In the genomic region with DNA sequence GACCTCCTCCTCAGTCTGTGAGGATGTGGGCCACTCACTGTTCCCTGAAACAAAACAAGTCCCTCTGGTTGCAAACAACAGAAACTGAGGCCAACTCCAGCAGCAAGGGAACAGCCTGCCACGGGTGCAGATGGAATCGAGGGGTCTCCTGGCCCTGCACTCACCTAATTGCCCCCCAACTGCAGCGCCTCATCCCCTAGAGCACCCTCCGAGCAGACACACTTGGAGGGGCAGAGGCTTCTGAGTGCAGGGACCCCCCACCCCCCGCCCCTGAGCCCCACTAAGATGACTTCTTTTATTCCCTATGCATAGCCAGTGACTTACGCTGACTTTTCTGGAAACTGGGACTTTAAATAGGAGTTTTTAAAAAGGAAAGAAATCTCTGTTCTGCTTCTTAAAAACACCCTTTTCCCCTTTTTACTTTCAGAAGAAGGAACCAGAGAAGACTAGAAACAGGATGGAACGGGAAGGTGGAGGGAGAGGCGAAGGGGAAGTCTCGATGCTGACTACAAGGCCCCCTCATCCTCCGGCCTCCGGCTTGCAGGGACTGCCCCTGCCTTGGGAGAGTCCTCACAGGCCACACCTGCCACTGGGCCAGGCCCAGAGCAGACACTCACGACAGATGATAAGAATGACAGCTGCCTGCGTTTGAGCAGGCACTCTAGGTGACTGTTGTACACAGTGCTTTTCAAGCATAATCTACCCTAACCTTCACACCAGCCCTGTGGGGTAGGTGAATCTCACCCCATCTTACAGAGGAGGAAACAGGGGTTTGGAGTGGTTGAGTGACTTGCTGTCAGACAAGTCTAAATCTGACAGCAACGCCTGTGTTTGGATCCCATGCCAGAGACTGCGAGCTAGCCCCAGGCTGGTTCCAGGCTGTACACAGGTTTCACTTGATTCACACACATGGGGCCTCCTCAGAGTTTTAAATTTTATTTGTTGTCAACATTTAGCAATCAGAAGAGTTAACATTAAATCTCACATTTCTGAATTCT, we compare ENCODE assay signal across 11 cellular contexts. TPM values are rescaled to one million over a fixed set of nuclear protein-coding genes. Genes with fewer than 3 reads are reported as not detected.
DNase-seq lines count a peak whose midpoint lies in the region; ATAC-seq and TF ChIP-seq lines count a peak whose summit lies in the region.
"Had no signal": no experiment of that assay in that cellular context is flagged by ENCODE, and none has a peak within 500 bp of the region (broad histone marks: within the 10 kb centered on the region; RNA-seq: fewer than 3 reads in every experiment).

No MANE protein-coding gene starts in this region.

- no peaks in the 10 kb centered on the region for H3K27me3 ChIP-seq in brain microvascular endothelial cell (replicated peaks)

- no peaks in the 10 kb centered on the region for H3K27me3 Mint-ChIP-seq in chondrocyte (ENCODE audit: low read depth)
- H3K27me3 Mint-ChIP-seq: activated naive CD8-positive, alpha-beta T cell treated with anti-CD3 and anti-CD28 coated beads for 36 hours had no signal

- no peaks in the 10 kb centered on the region for H3K36me3 Mint-ChIP-seq in stimulated activated effector memory CD8-positive, alpha-beta T cell treated with anti-CD3 and anti-CD28 coated beads, Interleukin-12 subunit alpha, Interleukin-12 subunit beta, amount 100 ng/mL, for 72 hours
- peaks cover 3% of the 10 kb centered on the region for H3K36me3 Mint-ChIP-seq in chondrocyte (ENCODE audit: low read depth)
- H3K36me3 Mint-ChIP-seq: activated naive CD8-positive, alpha-beta T cell treated with anti-CD3 and anti-CD28 coated beads for 36 hours had no signal

- H3K9me3 Mint-ChIP-seq in stimulated activated effector memory CD8-positive, alpha-beta T cell treated with anti-CD3 and anti-CD28 coated beads, Interleukin-12 subunit alpha, Interleukin-12 subunit beta, amount 100 ng/mL, for 72 hours, result no peaks in the 10 kb centered on the region
- H3K9me3 Mint-ChIP-seq in chondrocyte (ENCODE audit: low read depth), result peaks cover 5% of the 10 kb centered on the region
- H3K9me3 Mint-ChIP-seq: activated naive CD8-positive, alpha-beta T cell treated with anti-CD3 and anti-CD28 coated beads for 36 hours had no signal

- DNase-seq in NCI-H524 (lab: John Stamatoyannopoulos, UW), result peak; percentile 28 to 77
- DNase-seq in NCI-H524 treated with DMSO at 0.1 percent for 48 hours (lab: John Stamatoyannopoulos, UW), result no peak
- peak; percentile 28 for DNase-seq in NOMO-1 treated with dmso at 0.1 percent for 144 hours (lab: John Stamatoyannopoulos, UW; ENCODE audit: unreplicated experiment)
- DNase-seq in islet precursor cell, result peak; percentile 69
- DNase-seq in stimulated activated effector memory CD8-positive, alpha-beta T cell treated with anti-CD3 and anti-CD28 coated beads, Interleukin-12 subunit alpha, Interleukin-12 subunit beta, amount 100 ng/mL, for 72 hours (ENCODE audit: low spot score in 2 of 2), result peak in 1 of 2 donors; percentile 4
- DNase-seq in chondrocyte (ENCODE audit: low spot score), result no peak
- DNase-seq in RKO (ENCODE audit: low spot score), result no peak
- DNase-seq in brain microvascular endothelial cell, result no peak
- DNase-seq: activated naive CD8-positive, alpha-beta T cell treated with anti-CD3 and anti-CD28 coated beads for 36 hours; DMS79 had no signal

- no peak overlapping the region for H3K4me3 ChIP-seq in brain microvascular endothelial cell (ENCODE audit: low read depth, low read length)
- H3K4me3 ChIP-seq: smooth muscle cell had no signal

- in situ Hi-C loops in brain microvascular endothelial cell (cut with HindIII; ENCODE audit: low pct_ligation_motif_present, low sequenced_read_pairs), result no loop called here

- H3K4me1 Mint-ChIP-seq in stimulated activated effector memory CD8-positive, alpha-beta T cell treated with anti-CD3 and anti-CD28 coated beads, Interleukin-12 subunit alpha, Interleukin-12 subunit beta, amount 100 ng/mL, for 72 hours, result no peaks in the 10 kb centered on the region
- H3K4me1 Mint-ChIP-seq in chondrocyte (ENCODE audit: low read depth), result no peaks in the 10 kb centered on the region
- H3K4me1 Mint-ChIP-seq: activated naive CD8-positive, alpha-beta T cell treated with anti-CD3 and anti-CD28 coated beads for 36 hours had no signal

- no peak overlapping the region for H3K27ac ChIP-seq in brain microvascular endothelial cell

- no peak for ATAC-seq in stimulated activated effector memory CD8-positive, alpha-beta T cell treated with anti-CD3 and anti-CD28 coated beads, Interleukin-12 subunit alpha, Interleukin-12 subunit beta, amount 100 ng/mL, for 72 hours

- H3K27ac Mint-ChIP-seq in stimulated activated effector memory CD8-positive, alpha-beta T cell treated with anti-CD3 and anti-CD28 coated beads, Interleukin-12 subunit alpha, Interleukin-12 subunit beta, amount 100 ng/mL, for 72 hours, result peak overlapping the region; percentile 23
- no peak overlapping the region for H3K27ac Mint-ChIP-seq in chondrocyte (ENCODE audit: unreplicated experiment)
- H3K27ac Mint-ChIP-seq: activated naive CD8-positive, alpha-beta T cell treated with anti-CD3 and anti-CD28 coated beads for 36 hours had no signal

- TF ChIP-seq CTCF in chondrocyte (IDR thresholded peaks at IDR 0.05) (no peak), brain microvascular endothelial cell (IDR thresholded peaks at IDR 0.05; ENCODE audit: low read depth, low read length, missing control alignments) (no peak)

- no peaks in the 10 kb centered on the region for H3K36me3 ChIP-seq in brain microvascular endothelial cell (replicated peaks)

- H3K4me3 Mint-ChIP-seq in stimulated activated effector memory CD8-positive, alpha-beta T cell treated with anti-CD3 and anti-CD28 coated beads, Interleukin-12 subunit alpha, Interleukin-12 subunit beta, amount 100 ng/mL, for 72 hours, result no peak overlapping the region
- no peak overlapping the region for H3K4me3 Mint-ChIP-seq in chondrocyte (ENCODE audit: unreplicated experiment)
- H3K4me3 Mint-ChIP-seq: activated naive CD8-positive, alpha-beta T cell treated with anti-CD3 and anti-CD28 coated beads for 36 hours had no signal

RNA-seq across cellular contexts. Expression of gene BIN1, which starts 28.2 kb away (rescaled TPM):
- total RNA-seq in chondrocyte, result 40.0 to 64.0 TPM (median 63.6 TPM) in 3 replicates

Comparison
In these comparisons a context has a peak if more than half of its experiments do, and no peak if none do; other contexts are left out.
1. DNase-seq: peak in NCI-H524 (2 of 2), NOMO-1 treated with dmso at 0.1 percent for 144 hours (single experiment) and islet precursor cell (single experiment); none in NCI-H524 treated with DMSO at 0.1 percent for 48 hours (single experiment), chondrocyte (single experiment), RKO (single experiment) and brain microvascular endothelial cell (single experiment).